In genomic region chr10:47137311-47137851, GRCh38 we compare ENCODE assay signal across 20 cellular contexts.
DNase-seq lines count a peak whose midpoint lies in the region; TF ChIP-seq lines count a peak whose summit lies in the region.
"Had no signal": no experiment of that assay in that cellular context is flagged by ENCODE, and none has a peak within 500 bp of the region (broad histone marks: within the 10 kb centered on the region; RNA-seq: fewer than 3 reads in every experiment).

No MANE protein-coding gene starts in this region.

- dilution Hi-C loops in mammary epithelial cell (cut with HindIII; ENCODE audit: low sequenced_read_pairs), result no loop called here

- peaks cover 11% of the 10 kb centered on the region for H3K27me3 Mint-ChIP-seq in type B pancreatic cell

- BruUV-seq in mammary epithelial cell (replicated peaks; lab: Mats Ljungman, UMichigan), result no TSS peak

- H3K9ac ChIP-seq in mammary epithelial cell (ENCODE audit: insufficient read depth, low read length), result no peak overlapping the region

- H3K36me3 ChIP-seq in mammary epithelial cell (ENCODE audit: insufficient read depth, low read length), result no peaks in the 10 kb centered on the region

- in situ Hi-C loops in mammary epithelial cell (cut with MboI; ENCODE audit: low sequenced_read_pairs in 2 of 2), result no loop called here

- WGBS in mammary epithelial cell (ENCODE audit: low coverage, missing lambda C conversion rate), result 72% methylated on average over 5 of the region's 5 CpGs

- no peaks in the 10 kb centered on the region for H3K9me3 Mint-ChIP-seq in type B pancreatic cell
- H3K9me3 Mint-ChIP-seq: natural killer cell had no signal

- no peaks in the 10 kb centered on the region for H3K36me3 Mint-ChIP-seq in type B pancreatic cell
- H3K36me3 Mint-ChIP-seq: activated naive CD4-positive, alpha-beta T cell treated with anti-CD3 and anti-CD28 coated beads, Interleukin-2, amount 50 U/mL, for 72 hours; CD14-positive monocyte; natural killer cell had no signal

- H2AFZ ChIP-seq in mammary epithelial cell (ENCODE audit: low read depth, low read length), result no peak overlapping the region

- peaks cover 16% of the 10 kb centered on the region for H3K4me1 ChIP-seq in mammary epithelial cell (ENCODE audit: insufficient read depth, low read length)

- DNase-seq in AG20443 (ENCODE audit: low spot score) (peak; percentile 87), LoVo (ENCODE audit: low spot score) (peak; percentile 41), mammary epithelial cell (peak; percentile 75), kidney glomerular epithelial cell (lab: John Stamatoyannopoulos, UW) (peak; percentile 44), superior temporal gyrus (ENCODE audit: extremely low spot score) (no peak), NCI-H2081 (lab: John Stamatoyannopoulos, UW) (no peak), type B pancreatic cell (ENCODE audit: extremely low spot score, unreplicated experiment) (no peak)
- DNase-seq in central memory CD4-positive, alpha-beta T cell, result no peak
- DNase-seq: GDM1; glutamatergic neuron; natural killer cell; NCI-H1417; NCI-H524 treated with DMSO at 0.1 percent for 48 hours; retina; Right ventricle myocardium superior; stimulated activated CD4-positive, alpha-beta T cell treated with anti-CD3 and anti-CD28 coated beads, Interleukin-4, amount 100 ng/mL, for 4 hours; stimulated activated naive CD4-positive, alpha-beta T cell treated with Interleukin-2 at 50 U/mL for 16 hours had no signal

- no peak overlapping the region for H3K4me3 ChIP-seq in mammary epithelial cell (replicated peaks in 1 of 3; ENCODE audit: insufficient read depth in 1 of 3, low read depth in 2 of 3, low read length in 3 of 3)

- no peaks in the 10 kb centered on the region for H3K79me2 ChIP-seq in mammary epithelial cell (ENCODE audit: insufficient read depth, low read length)

- H3K27me3 ChIP-seq in mammary epithelial cell (ENCODE audit: insufficient read depth, low read length), result no peaks in the 10 kb centered on the region

- no peak for TF ChIP-seq CTCF in mammary epithelial cell (conservative IDR thresholded peaks at IDR 0.05 in 1 of 2, IDR thresholded peaks at IDR 0.05 in 1 of 2; ENCODE audit: extremely low read depth in 1 of 2, insufficient read depth in 1 of 2, low read depth in 1 of 2, low read length in 2 of 2)
- no peak for TF ChIP-seq CTCF in type B pancreatic cell (conservative IDR thresholded peaks at IDR 0.05)

- no peak overlapping the region for H3K27ac Mint-ChIP-seq in type B pancreatic cell
- H3K27ac Mint-ChIP-seq: activated naive CD4-positive, alpha-beta T cell treated with anti-CD3 and anti-CD28 coated beads, Interleukin-2, amount 50 U/mL, for 72 hours; natural killer cell had no signal

- H3K4me3 Mint-ChIP-seq in type B pancreatic cell, result no peak overlapping the region
- H3K4me3 Mint-ChIP-seq: natural killer cell had no signal

- H3K27ac ChIP-seq in mammary epithelial cell (ENCODE audit: insufficient read depth, low read depth, low read length), result no peak overlapping the region
- H3K27ac ChIP-seq: VCaP had no signal

- H3K4me2 ChIP-seq in mammary epithelial cell (ENCODE audit: insufficient read depth, low read depth, low read length), result no peak overlapping the region

- CTCF ChIA-PET in mammary epithelial cell (lab: Charles Lee; ENCODE audit: low non-redundant PET), result no interaction called here

- H4K20me1 ChIP-seq in mammary epithelial cell (ENCODE audit: insufficient read depth, low read length), result no peaks in the 10 kb centered on the region

- H3K9me3 ChIP-seq in mammary epithelial cell (replicated peaks; ENCODE audit: insufficient read depth, low read length), result no peaks in the 10 kb centered on the region

- peaks cover 12% of the 10 kb centered on the region for H3K4me1 Mint-ChIP-seq in type B pancreatic cell (ENCODE audit: unreplicated experiment)
- H3K4me1 Mint-ChIP-seq: natural killer cell had no signal

- intact Hi-C loops in mammary epithelial cell (cut with micrococcal nuclease), result no loop called here

Comparison
In these comparisons a context has a peak if more than half of its experiments do, and no peak if none do; other contexts are left out.
1. DNase-seq: peak in AG20443 (single experiment), LoVo (single experiment), mammary epithelial cell (single experiment) and kidney glomerular epithelial cell (single experiment); none in superior temporal gyrus (single experiment), central memory CD4-positive, alpha-beta T cell (single experiment), NCI-H2081 (0 of 2) and type B pancreatic cell (single experiment).